Comparison of ENCODE assay signal across 8 cellular contexts in the genomic region with DNA sequence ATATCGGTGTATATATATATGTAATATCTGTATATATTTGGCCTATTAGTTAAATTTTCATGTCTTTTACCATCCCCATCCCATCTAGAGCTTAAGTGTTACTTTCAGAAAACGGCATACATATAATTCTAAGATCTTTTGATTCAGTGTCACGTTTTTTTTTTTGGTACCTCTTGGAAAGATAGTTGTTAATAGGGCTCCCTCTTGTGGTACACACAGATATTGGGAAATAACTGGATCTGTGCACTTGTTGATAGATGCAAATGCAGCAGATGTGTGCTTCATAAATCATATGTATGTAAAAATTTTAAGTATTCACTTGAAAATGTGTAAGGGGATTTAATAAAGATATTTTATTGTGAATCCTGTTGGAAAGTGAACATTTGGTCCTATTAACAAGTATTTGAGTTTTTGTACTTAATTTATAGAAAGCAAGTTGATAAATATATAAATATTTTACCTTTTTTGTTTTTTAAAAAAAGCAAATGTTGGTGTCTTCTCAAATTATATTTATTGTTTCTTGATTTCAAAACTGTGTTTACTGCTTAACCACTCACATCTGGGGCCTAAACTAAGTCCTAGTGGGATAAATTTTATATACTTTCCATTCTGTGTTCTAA.
A peak's percentile ranks its signal among the peaks of the same experiment; 100 is the strongest.
DNase-seq lines count a peak whose midpoint lies in the region; ATAC-seq, FAIRE-seq and TF ChIP-seq lines count a peak whose summit lies in the region.

No MANE protein-coding gene starts in this region.

- TF ChIP-seq CTCF in brain microvascular endothelial cell (IDR thresholded peaks at IDR 0.05; ENCODE audit: low read depth, low read length, missing control alignments), result peak; percentile 48

- no peak overlapping the region for H3K27ac Mint-ChIP-seq in immature natural killer cell
- no peak overlapping the region for H3K27ac Mint-ChIP-seq in stimulated activated naive CD8-positive, alpha-beta T cell treated with anti-CD3 and anti-CD28 coated beads, Interleukin-15, amount 100 ng/mL, for 72 hours

- no peak overlapping the region for H3K4me3 ChIP-seq in brain microvascular endothelial cell (ENCODE audit: low read depth, low read length)

- peaks cover 0 to 6% of the 10 kb centered on the region in 2 donors for H3K4me1 Mint-ChIP-seq in immature natural killer cell
- peaks cover 16% of the 10 kb centered on the region for H3K4me1 Mint-ChIP-seq in stimulated activated naive CD8-positive, alpha-beta T cell treated with anti-CD3 and anti-CD28 coated beads, Interleukin-15, amount 100 ng/mL, for 72 hours

- ATAC-seq in stimulated activated naive CD8-positive, alpha-beta T cell treated with anti-CD3 and anti-CD28 coated beads, Interleukin-15, amount 100 ng/mL, for 72 hours, result peak; percentile 71
- no peak for ATAC-seq in GM21367 (IDR thresholded peaks at IDR 0.05; ENCODE audit: unreplicated experiment)

- no peaks in the 10 kb centered on the region for H3K27me3 ChIP-seq in brain microvascular endothelial cell (replicated peaks)

- no peaks in the 10 kb centered on the region for H3K27me3 Mint-ChIP-seq in immature natural killer cell (ENCODE audit: low read depth in 3 of 3)
- H3K27me3 Mint-ChIP-seq in stimulated activated naive CD8-positive, alpha-beta T cell treated with anti-CD3 and anti-CD28 coated beads, Interleukin-15, amount 100 ng/mL, for 72 hours, result no peaks in the 10 kb centered on the region

- no peak overlapping the region for H3K4me3 Mint-ChIP-seq in immature natural killer cell
- H3K4me3 Mint-ChIP-seq in stimulated activated naive CD8-positive, alpha-beta T cell treated with anti-CD3 and anti-CD28 coated beads, Interleukin-15, amount 100 ng/mL, for 72 hours, result no peak overlapping the region

- H3K27ac ChIP-seq in brain microvascular endothelial cell, result no peak overlapping the region

- peaks cover 9% of the 10 kb centered on the region for H3K36me3 ChIP-seq in brain microvascular endothelial cell (replicated peaks)

- DNase-seq in AML-193 (lab: John Stamatoyannopoulos, UW) (peak; percentile 80 to 81), GM18507 (ENCODE audit: extremely low spot score, insufficient read length, low read depth) (no peak), HUDEP-2 (lab: John Stamatoyannopoulos, UW; ENCODE audit: unreplicated experiment in 76 of 76) (peak in 39 of 76 experiments; percentile 1 to 81 (median 56)), NCI-H82 (lab: John Stamatoyannopoulos, UW) (peak; percentile 85), brain microvascular endothelial cell (peak; percentile 71), immature natural killer cell (peak; percentile 33 to 54 (median 46))
- DNase-seq in stimulated activated naive CD8-positive, alpha-beta T cell treated with anti-CD3 and anti-CD28 coated beads, Interleukin-15, amount 100 ng/mL, for 72 hours, result no peak

- in situ Hi-C loops in brain microvascular endothelial cell (cut with HindIII; ENCODE audit: low pct_ligation_motif_present, low sequenced_read_pairs), result loop anchor here (25.0 kb wide), 1 partner anchor 252 kb away; no protein-coding TSS in a partner anchor

- H3K9me3 Mint-ChIP-seq in immature natural killer cell, result no peaks in the 10 kb centered on the region
- H3K9me3 Mint-ChIP-seq in stimulated activated naive CD8-positive, alpha-beta T cell treated with anti-CD3 and anti-CD28 coated beads, Interleukin-15, amount 100 ng/mL, for 72 hours, result no peaks in the 10 kb centered on the region

- peaks cover 6 to 18% (median 8%) of the 10 kb centered on the region in 3 donors for H3K36me3 Mint-ChIP-seq in immature natural killer cell

- FAIRE-seq in GM18507 (lab: Jason Lieb, UNC), result peak; percentile 86

Comparison
In these comparisons a context has a peak if more than half of its experiments do, and no peak if none do; other contexts are left out.
1. DNase-seq: peak in AML-193 (2 of 2), HUDEP-2 (39 of 76), NCI-H82 (single experiment), brain microvascular endothelial cell (single experiment) and immature natural killer cell (3 of 3); none in GM18507 (single experiment) and stimulated activated naive CD8-positive, alpha-beta T cell treated with anti-CD3 and anti-CD28 coated beads, Interleukin-15, amount 100 ng/mL, for 72 hours (0 of 2).